ENCODE assay signal across 9 cellular contexts in the genomic region with DNA sequence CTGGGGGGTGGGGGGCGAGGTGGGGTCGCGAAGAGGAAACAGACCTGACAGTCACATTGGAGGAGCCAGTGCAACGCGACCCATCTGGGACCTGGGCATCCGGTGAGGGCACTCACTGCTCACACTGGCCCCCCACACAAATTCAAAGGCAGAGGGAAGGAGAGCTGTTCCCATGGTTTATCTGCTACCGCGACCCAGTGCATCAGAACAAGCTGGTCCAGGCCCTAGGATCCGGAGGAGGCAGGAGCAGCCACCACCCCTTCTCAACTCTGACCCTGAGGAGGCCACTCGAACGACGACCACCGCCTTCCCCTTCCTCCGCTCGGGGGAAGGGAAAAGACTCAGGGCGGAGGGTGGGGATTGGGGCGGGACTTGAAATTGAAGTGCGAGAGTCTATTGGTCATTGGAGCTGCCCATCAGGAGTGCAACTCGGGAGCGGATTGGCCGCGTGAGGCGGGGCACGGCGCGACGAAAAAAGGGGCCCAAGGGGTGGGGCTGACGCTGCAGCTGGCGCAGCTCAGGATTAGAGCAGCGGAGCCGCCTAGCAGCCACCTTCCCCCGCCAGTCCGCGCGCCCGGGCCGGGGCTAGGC. TPM values are rescaled to one million over a fixed set of nuclear protein-coding genes. Genes with fewer than 3 reads are reported as not detected.
DNase-seq lines count a peak whose midpoint lies in the region; ATAC-seq and TF ChIP-seq lines count a peak whose summit lies in the region.
"Had no signal": no experiment of that assay in that cellular context is flagged by ENCODE, and none has a peak within 500 bp of the region (broad histone marks: within the 10 kb centered on the region; RNA-seq: fewer than 3 reads in every experiment).

A gene (plus strand): TSS at position 526 of the 591 bp plus-strand sequence. CDS start 155 bp downstream, outside the sequence.

- H3K36me3 ChIP-seq in NT2/D1 (ENCODE audit: insufficient read depth, insufficient read length, low read length) (no peaks in the 10 kb centered on the region), subcutaneous abdominal adipose tissue (ENCODE audit: control insufficient read depth in 5 of 5, insufficient read depth in 5 of 5, low read length in 5 of 5) (no peaks in the 10 kb centered on the region)

- no peak within 1 kb of the TSS for H3K27ac ChIP-seq in subcutaneous abdominal adipose tissue (ENCODE audit: low read depth, low read length)

- peaks cover 18% of the 10 kb centered on the region for H3K4me1 ChIP-seq in NT2/D1 (ENCODE audit: insufficient read depth, insufficient read length)
- peaks cover 0 to 23% (median 13%) of the 10 kb centered on the region in 5 donors for H3K4me1 ChIP-seq in subcutaneous abdominal adipose tissue (ENCODE audit: control insufficient read depth in 5 of 5, insufficient read depth in 5 of 5, low read length in 5 of 5)

- DNase-seq in DMS 273 treated with DMSO at 0.1 percent for 48 hours (lab: John Stamatoyannopoulos, UW) (peak; percentile 73), HUDEP-2 (lab: John Stamatoyannopoulos, UW; ENCODE audit: unreplicated experiment in 76 of 76) (peak in 74 of 76 experiments; percentile 4 to 86 (median 68)), NT2/D1 (ENCODE audit: low read depth, low spot score) (peak; percentile 89), fibroblast of pulmonary artery (ENCODE audit: low read depth) (peak; percentile 86), nephron progenitor cell (peak; percentile 96)
- DNase-seq in activated T-helper 1 cell treated with anti-CD3 and anti-CD28 coated beads, Interleukin-12 subunit alpha, Interleukin-12 subunit beta, Interleukin-2, Interleukin-4 antibody, amounts not matched to agents 30 ng/mL and 10 ng/mL and 1 ng/mL, durations not matched to agents 14 hours and 24 hours and 36 hours (ENCODE audit: low spot score): peak; percentile 19

- peak within 1 kb of the TSS; percentile 90 for H3K9ac ChIP-seq in NT2/D1 (ENCODE audit: insufficient read length, low read depth)
- no peak within 1 kb of the TSS for H3K9ac ChIP-seq in subcutaneous abdominal adipose tissue (ENCODE audit: low read length in 5 of 5)

- H3K4me3 Mint-ChIP-seq in activated T-helper 1 cell treated with anti-CD3 and anti-CD28 coated beads, Interleukin-12 subunit alpha, Interleukin-12 subunit beta, Interleukin-2, Interleukin-4 antibody, amounts not matched to agents 30 ng/mL and 10 ng/mL and 1 ng/mL, durations not matched to agents 14 hours and 24 hours and 36 hours: peak within 1 kb of the TSS; percentile 19
- peak within 1 kb of the TSS; percentile 82 for H3K4me3 Mint-ChIP-seq in nephron progenitor cell

- no peaks in the 10 kb centered on the region for H3K4me1 Mint-ChIP-seq in activated T-helper 1 cell treated with anti-CD3 and anti-CD28 coated beads, Interleukin-12 subunit alpha, Interleukin-12 subunit beta, Interleukin-2, Interleukin-4 antibody, amounts not matched to agents 30 ng/mL and 10 ng/mL and 1 ng/mL, durations not matched to agents 14 hours and 24 hours and 36 hours (ENCODE audit: low read depth)
- H3K4me1 Mint-ChIP-seq in nephron progenitor cell: peaks cover 38% of the 10 kb centered on the region

- H3K9me3 ChIP-seq in NT2/D1 (ENCODE audit: insufficient read depth, low read length) (no peaks in the 10 kb centered on the region), subcutaneous abdominal adipose tissue (ENCODE audit: control insufficient read depth in 5 of 5, low read length in 5 of 5) (no peaks in the 10 kb centered on the region)

- no peak for TF ChIP-seq CTCF in fibroblast of pulmonary artery (IDR thresholded peaks at IDR 0.05; ENCODE audit: low read length, missing control alignments)
- TF ChIP-seq CTCF in nephron progenitor cell (IDR thresholded peaks at IDR 0.05): no peak

- peak; percentile 96 for ATAC-seq in GM21447 (IDR thresholded peaks at IDR 0.05; ENCODE audit: unreplicated experiment)

- H3K27me3 ChIP-seq in NT2/D1 (ENCODE audit: insufficient read depth, insufficient read length) (peaks cover 57% of the 10 kb centered on the region), subcutaneous abdominal adipose tissue (ENCODE audit: control insufficient read depth in 5 of 5, insufficient read depth in 4 of 5, low read length in 5 of 5) (peaks cover 58 to 68% (median 63%) of the 10 kb centered on the region in 5 donors)

- peak within 1 kb of the TSS; percentile 49 for H3K27ac Mint-ChIP-seq in activated T-helper 1 cell treated with anti-CD3 and anti-CD28 coated beads, Interleukin-12 subunit alpha, Interleukin-12 subunit beta, Interleukin-2, Interleukin-4 antibody, amounts not matched to agents 30 ng/mL and 10 ng/mL and 1 ng/mL, durations not matched to agents 14 hours and 24 hours and 36 hours
- peak within 1 kb of the TSS; percentile 42 for H3K27ac Mint-ChIP-seq in nephron progenitor cell

- H3K9me3 Mint-ChIP-seq in activated T-helper 1 cell treated with anti-CD3 and anti-CD28 coated beads, Interleukin-12 subunit alpha, Interleukin-12 subunit beta, Interleukin-2, Interleukin-4 antibody, amounts not matched to agents 30 ng/mL and 10 ng/mL and 1 ng/mL, durations not matched to agents 14 hours and 24 hours and 36 hours: no peaks in the 10 kb centered on the region
- no peaks in the 10 kb centered on the region for H3K9me3 Mint-ChIP-seq in nephron progenitor cell

- H3K36me3 Mint-ChIP-seq in activated T-helper 1 cell treated with anti-CD3 and anti-CD28 coated beads, Interleukin-12 subunit alpha, Interleukin-12 subunit beta, Interleukin-2, Interleukin-4 antibody, amounts not matched to agents 30 ng/mL and 10 ng/mL and 1 ng/mL, durations not matched to agents 14 hours and 24 hours and 36 hours (ENCODE audit: low read depth): peaks cover 3% of the 10 kb centered on the region
- no peaks in the 10 kb centered on the region for H3K36me3 Mint-ChIP-seq in nephron progenitor cell (ENCODE audit: low read depth)

- peak within 1 kb of the TSS; percentile 80 for H3K4me3 ChIP-seq in NT2/D1 (ENCODE audit: insufficient read length, low read depth)
- peak within 1 kb of the TSS; percentile 55 for H3K4me3 ChIP-seq in fibroblast of pulmonary artery (replicated peaks; ENCODE audit: low read depth, low read length)
- H3K4me3 ChIP-seq in subcutaneous abdominal adipose tissue (ENCODE audit: low read depth in 1 of 5, low read length in 5 of 5): peak within 1 kb of the TSS in 3 of 5 donors; percentile 22 to 50 (median 38)

- peaks cover 65% of the 10 kb centered on the region for H3K27me3 Mint-ChIP-seq in activated T-helper 1 cell treated with anti-CD3 and anti-CD28 coated beads, Interleukin-12 subunit alpha, Interleukin-12 subunit beta, Interleukin-2, Interleukin-4 antibody, amounts not matched to agents 30 ng/mL and 10 ng/mL and 1 ng/mL, durations not matched to agents 14 hours and 24 hours and 36 hours (ENCODE audit: insufficient read depth)
- H3K27me3 Mint-ChIP-seq in nephron progenitor cell (ENCODE audit: low read depth, poor library complexity): peaks cover 75% of the 10 kb centered on the region

- intact Hi-C loops in activated T-helper 1 cell treated with anti-CD3 and anti-CD28 coated beads, Interleukin-12 subunit alpha, Interleukin-12 subunit beta, Interleukin-2, Interleukin-4 antibody, amounts not matched to agents 30 ng/mL and 10 ng/mL and 1 ng/mL, durations not matched to agents 14 hours and 24 hours and 36 hours (cut with micrococcal nuclease): no loop called here

RNA-seq across cellular contexts. Expression of the gene that starts here (rescaled TPM):
- total RNA-seq in activated T-helper 1 cell treated with anti-CD3 and anti-CD28 coated beads, Interleukin-12 subunit alpha, Interleukin-12 subunit beta, Interleukin-2, Interleukin-4 antibody, amounts not matched to agents 30 ng/mL and 10 ng/mL and 1 ng/mL, durations not matched to agents 14 hours and 24 hours and 36 hours: not detected in 2 replicates
- total RNA-seq: mononuclear cell had no signal

Comparison
In these comparisons a context has a peak if more than half of its experiments do, and no peak if none do; other contexts are left out.
1. Peak in DNase-seq in activated T-helper 1 cell treated with anti-CD3 and anti-CD28 coated beads, Interleukin-12 subunit alpha, Interleukin-12 subunit beta, Interleukin-2, Interleukin-4 antibody, amounts not matched to agents 30 ng/mL and 10 ng/mL and 1 ng/mL, durations not matched to agents 14 hours and 24 hours and 36 hours; RNA of the gene not detected or under 1 TPM.
2. DNase-seq: peak in every context shown above with its lines; median percentile 96 in nephron progenitor cell; 89 in NT2/D1; 86 in fibroblast of pulmonary artery; 73 in DMS 273 treated with DMSO at 0.1 percent for 48 hours; 68 in HUDEP-2; 19 in activated T-helper 1 cell treated with anti-CD3 and anti-CD28 coated beads, Interleukin-12 subunit alpha, Interleukin-12 subunit beta, Interleukin-2, Interleukin-4 antibody, amounts not matched to agents 30 ng/mL and 10 ng/mL and 1 ng/mL, durations not matched to agents 14 hours and 24 hours and 36 hours.